Comparison of ENCODE assay signal across 1 cellular context in genomic region chr10:120613180-120613579, GRCh38.
TF ChIP-seq lines count a peak whose summit lies in the region.

No MANE protein-coding gene starts in this region.

TF ChIP-seq in H1, 55 proteins besides CTCF, POLR2A, EP300 and RAD21 (continued from another document):
- TF ChIP-seq ATF2 (IDR thresholded peaks at IDR 0.05; ENCODE audit: low read length) (no peak), BCL11A (IDR thresholded peaks at IDR 0.05; ENCODE audit: low read depth in 2 of 2, low read length in 2 of 2) (no peak), POLR2AphosphoS5 (IDR thresholded peaks at IDR 0.05; ENCODE audit: low read depth, low read length) (no peak), CHD2 (IDR thresholded peaks at IDR 0.05; ENCODE audit: low read length) (no peak), HDAC2 (IDR thresholded peaks at IDR 0.05; ENCODE audit: borderline replicate concordance in 1 of 2, low read depth in 2 of 2, low read length in 2 of 2) (no peak), CREB1 (IDR thresholded peaks at IDR 0.05) (no peak), CBX8 (IDR thresholded peaks at IDR 0.05; ENCODE audit: borderline replicate concordance, low read depth, low read length) (no peak), POU5F1 (IDR thresholded peaks at IDR 0.05; ENCODE audit: low read depth, low read length) (no peak), SP2 (IDR thresholded peaks at IDR 0.05; ENCODE audit: low read length) (no peak), TCF12 (IDR thresholded peaks at IDR 0.05; ENCODE audit: low read depth, low read length) (no peak), SP4 (IDR thresholded peaks at IDR 0.05; ENCODE audit: low read length) (no peak)
